Comparison of ENCODE assay signal across 12 cellular contexts in genomic region chr6:40936810-40937209, GRCh38.
A peak's percentile ranks its signal among the peaks of the same experiment; 100 is the strongest.
DNase-seq lines count a peak whose midpoint lies in the region; ATAC-seq, FAIRE-seq and TF ChIP-seq lines count a peak whose summit lies in the region.
"Had no signal": no experiment of that assay in that cellular context is flagged by ENCODE, and none has a peak within 500 bp of the region (broad histone marks: within the 10 kb centered on the region; RNA-seq: fewer than 3 reads in every experiment).

No MANE protein-coding gene starts in this region.

- no peak overlapping the region for H3K4ac ChIP-seq in H1 (replicated peaks; ENCODE audit: insufficient read length, low read depth, low read length)

- no peak overlapping the region for H2BK12ac ChIP-seq in H1 (ENCODE audit: low read depth, low read length)

- no peak overlapping the region for H2AK5ac ChIP-seq in H1 (ENCODE audit: low read depth, low read length)

- H3K79me1 ChIP-seq in H1 (ENCODE audit: low read depth, low read length), result no peaks in the 10 kb centered on the region

- DNase-seq in AG20443 (ENCODE audit: low spot score) (peak; percentile 64), NCI-H226 (peak; percentile 15), H1 (ENCODE audit: low read depth in 1 of 2, low spot score in 2 of 2) (no peak), erythroblast (lab: John Stamatoyannopoulos, UW) (no peak), NCI-H2081 (lab: John Stamatoyannopoulos, UW) (no peak)
- DNase-seq: activated CD8-positive, alpha-beta memory T cell treated with anti-CD3 and anti-CD28 coated beads, Interleukin-2, amount 50 U/mL, for 48 hours; left ventricle myocardium superior had no signal

- TF ChIP-seq RAD21 in H1 (IDR thresholded peaks at IDR 0.05 in 1 of 2, conservative IDR thresholded peaks at IDR 0.05 in 1 of 2; ENCODE audit: low read depth in 2 of 2, low read length in 2 of 2), result no peak

- no peaks in the 10 kb centered on the region for H3K23me2 ChIP-seq in H1 (ENCODE audit: low read depth, low read length)

- no peak overlapping the region for H2BK120ac ChIP-seq in H1 (replicated peaks; ENCODE audit: low read depth, low read length)

- no peak for TF ChIP-seq EP300 in H1 (IDR thresholded peaks at IDR 0.05; ENCODE audit: borderline replicate concordance in 1 of 2, low read depth in 2 of 2, low read length in 2 of 2)

- no peak overlapping the region for H4K91ac ChIP-seq in H1 (replicated peaks; ENCODE audit: insufficient read length, low read length)

- CTCF ChIA-PET in H1 (lab: Charles Lee; ENCODE audit: partially characterized antibody), result interaction anchor here (0.8 to 1.7 kb wide), 4 partner anchors 12 to 91 kb away, joined by 3 to 7 read pairs (median 4); no protein-coding TSS in a partner anchor

- no peak overlapping the region for H4K8ac ChIP-seq in H1 (ENCODE audit: extremely low read depth, insufficient read depth, low read length)

- H3K4me3 ChIP-seq in H1 (ENCODE audit: extremely low read depth in 1 of 4, insufficient read depth in 2 of 4, low read depth in 3 of 4, low read length in 4 of 4) (no peak overlapping the region), mesodermal cell (ENCODE audit: extremely low read depth, insufficient read depth, low read length, poor library complexity, severe bottlenecking) (no peak overlapping the region)
- H3K4me3 ChIP-seq: prostate gland, thoracic aorta had no signal

- no peaks in the 10 kb centered on the region for H3K27me3 ChIP-seq in H1 (replicated peaks in 1 of 4; ENCODE audit: control insufficient read depth in 3 of 4, extremely low read depth in 1 of 4, insufficient read depth in 3 of 4, low read length in 3 of 4)

- POLR2A ChIA-PET in H1 (lab: Charles Lee; ENCODE audit: partially characterized antibody), result no interaction called here

- 96% methylated on average over 3 of the region's 3 CpGs; no CpG with 5 or more reads in 1 of the 2 experiments for WGBS in H1 (ENCODE audit: extremely low coverage in 1 of 2, insufficient coverage in 1 of 2, insufficient read length in 1 of 2, insufficient replicate concordance in 2 of 2, low coverage in 1 of 2, low lambda C conversion rate in 2 of 2, missing lambda C conversion rate in 1 of 2), 2 experiments
- no CpG with 5 or more reads among the region's 3 CpGs for WGBS in mesodermal cell (ENCODE audit: insufficient coverage in 2 of 2), 2 experiments

- H2AFZ ChIP-seq in H1 (ENCODE audit: low read length), result no peak overlapping the region

- peaks cover 0 to 4% (median 0%) of the 10 kb centered on the region in 4 experiments; a peak in 2 of 7 replicates for H3K4me1 ChIP-seq in H1 (replicated peaks in 1 of 4; ENCODE audit: control insufficient read depth in 3 of 4, insufficient read depth in 4 of 4, low read length in 3 of 4)
- peaks cover 22% of the 10 kb centered on the region for H3K4me1 ChIP-seq in mesodermal cell (ENCODE audit: control insufficient read depth, insufficient read depth, low read length, poor library complexity, severe bottlenecking)
- H3K4me1 ChIP-seq: prostate gland had no signal

- 0 out of 2 replicates have a peak overlapping the region, but pooled peaks have one; percentile 47 for H2BK15ac ChIP-seq in H1 (ENCODE audit: low read length)

- H3K27ac ChIP-seq in H1 (ENCODE audit: low read depth, low read length) (no peak overlapping the region), mesodermal cell (ENCODE audit: low read depth, low read length, severe bottlenecking) (peak overlapping the region; percentile 72)
- H3K27ac ChIP-seq: prostate gland, thoracic aorta had no signal

- H3K18ac ChIP-seq in H1 (ENCODE audit: extremely low read depth, low read length), result no peak overlapping the region

- ATAC-seq in GM21529 (IDR thresholded peaks at IDR 0.05; ENCODE audit: unreplicated experiment), result no peak
- no peak for ATAC-seq in HG02970 (IDR thresholded peaks at IDR 0.05; ENCODE audit: low FRiP score, unreplicated experiment)
- ATAC-seq: left ventricle myocardium superior had no signal

- H3K9ac ChIP-seq in H1 (replicated peaks in 1 of 4; ENCODE audit: extremely low read depth in 1 of 4, low read depth in 3 of 4, low read length in 3 of 4), result no peak overlapping the region

- H2BK20ac ChIP-seq in H1 (ENCODE audit: low read length), result no peak overlapping the region

- H2BK5ac ChIP-seq in H1 (ENCODE audit: low read depth, low read length), result no peak overlapping the region

- H3K23ac ChIP-seq in H1 (ENCODE audit: insufficient read length), result no peak overlapping the region

- FAIRE-seq in H1 (lab: Jason Lieb, UNC), result no peak

- no peaks in the 10 kb centered on the region for H3K79me2 ChIP-seq in H1 (ENCODE audit: control insufficient read depth in 1 of 2, insufficient read depth in 2 of 2, low read length in 2 of 2)

- H3K4me2 ChIP-seq in H1 (ENCODE audit: insufficient read depth in 1 of 2, low read depth in 2 of 2, low read length in 2 of 2), result no peak overlapping the region

- no peaks in the 10 kb centered on the region for H4K20me1 ChIP-seq in H1 (replicated peaks in 1 of 2; ENCODE audit: control insufficient read depth in 1 of 2, insufficient read depth in 2 of 2, low read length in 2 of 2)

- H3K9me3 ChIP-seq in H1 (ENCODE audit: insufficient read depth in 2 of 2, low read depth in 1 of 2, low read length in 1 of 2), result no peaks in the 10 kb centered on the region
- peaks cover 3% of the 10 kb centered on the region for H3K9me3 ChIP-seq in mesodermal cell (ENCODE audit: control insufficient read depth, low read length)
- H3K9me3 ChIP-seq: prostate gland, thoracic aorta had no signal

- TF ChIP-seq CTCF in H1 (IDR thresholded peaks at IDR 0.05; ENCODE audit: control extremely low read depth in 1 of 3, insufficient read depth in 1 of 3, low read depth in 1 of 3, low read length in 3 of 3), result no peak

- no peak overlapping the region for H3K56ac ChIP-seq in H1 (replicated peaks; ENCODE audit: insufficient read length, low read depth, low read length)

- TF ChIP-seq POLR2A in H1 (IDR thresholded peaks at IDR 0.05; ENCODE audit: control extremely low read depth in 1 of 2, low read depth in 2 of 2, low read length in 2 of 2), result no peak
- TF ChIP-seq POLR2A in erythroblast (IDR thresholded peaks at IDR 0.05; ENCODE audit: low read length), result no peak

- no peak overlapping the region for H4K5ac ChIP-seq in H1 (ENCODE audit: insufficient read length, low read depth, low read length)

- H3K36me3 ChIP-seq in H1 (ENCODE audit: control insufficient read depth in 2 of 4, insufficient read depth in 4 of 4, low read length in 3 of 4) (no peaks in the 10 kb centered on the region), mesodermal cell (ENCODE audit: control insufficient read depth, insufficient read depth, low read length) (no peaks in the 10 kb centered on the region)
- H3K36me3 ChIP-seq: prostate gland, thoracic aorta had no signal

- H3K14ac ChIP-seq in H1 (ENCODE audit: insufficient read length), result no peak overlapping the region

TF ChIP-seq in H1, 55 proteins besides CTCF, POLR2A, EP300 and RAD21:
- TF ChIP-seq RNF2 (IDR thresholded peaks at IDR 0.05; ENCODE audit: borderline replicate concordance, low read depth, low read length, missing control alignments, poor library complexity, severe bottlenecking), result no peak
- TF ChIP-seq E2F6 (IDR thresholded peaks at IDR 0.05), result no peak
- no peak for TF ChIP-seq SP4 (IDR thresholded peaks at IDR 0.05; ENCODE audit: low read length)
- no peak for TF ChIP-seq MAX (IDR thresholded peaks at IDR 0.05)
- TF ChIP-seq CTBP2 (IDR thresholded peaks at IDR 0.05; ENCODE audit: borderline replicate concordance, insufficient read depth, insufficient read length, low read length), result no peak
- TF ChIP-seq TAF7 (optimal IDR thresholded peaks at IDR 0.05; ENCODE audit: borderline replicate concordance, low read depth, low read length), result no peak
- no peak for TF ChIP-seq ZNF274 (IDR thresholded peaks at IDR 0.05; ENCODE audit: borderline replicate concordance, extremely low read depth, low read length)
- no peak for TF ChIP-seq CHD2 (IDR thresholded peaks at IDR 0.05; ENCODE audit: low read length)
- no peak for TF ChIP-seq SUZ12 (IDR thresholded peaks at IDR 0.05; ENCODE audit: low read length)
- TF ChIP-seq SRF (IDR thresholded peaks at IDR 0.05; ENCODE audit: low read depth, low read length), result no peak
- no peak for TF ChIP-seq GABPA (IDR thresholded peaks at IDR 0.05; ENCODE audit: borderline replicate concordance, insufficient read depth, low read length)
- TF ChIP-seq SP1 (IDR thresholded peaks at IDR 0.05; ENCODE audit: low read depth, low read length), result no peak
- no peak for TF ChIP-seq JUN (IDR thresholded peaks at IDR 0.05; ENCODE audit: low read depth, low read length)
- TF ChIP-seq EGR1 (IDR thresholded peaks at IDR 0.05; ENCODE audit: borderline replicate concordance, low read depth, low read length), result no peak
- no peak for TF ChIP-seq HDAC2 (IDR thresholded peaks at IDR 0.05; ENCODE audit: borderline replicate concordance in 1 of 2, low read depth in 2 of 2, low read length in 2 of 2)
TF ChIP-seq in H1: peak in this region for 0.

Comparison
In these comparisons a context has a peak if more than half of its experiments do, and no peak if none do; other contexts are left out.
1. DNase-seq: peak in AG20443 (single experiment) and NCI-H226 (single experiment); none in H1 (0 of 2), erythroblast (0 of 2) and NCI-H2081 (0 of 2).